14 cellular contexts compared by ENCODE assay signal in genomic region chr9:121371495-121371911, GRCh38. TPM values are rescaled to one million over a fixed set of nuclear protein-coding genes. Genes with fewer than 3 reads are reported as not detected.
A peak's percentile ranks its signal among the peaks of the same experiment; 100 is the strongest.
DNase-seq lines count a peak whose midpoint lies in the region; ATAC-seq, FAIRE-seq and TF ChIP-seq lines count a peak whose summit lies in the region.
"Had no signal": no experiment of that assay in that cellular context is flagged by ENCODE, and none has a peak within 500 bp of the region (broad histone marks: within the 10 kb centered on the region; RNA-seq: fewer than 3 reads in every experiment).

No MANE protein-coding gene starts in this region.

- FAIRE-seq in HTR-8/SVneo (lab: Jason Lieb, UNC) = no peak

- H3K9me3 ChIP-seq in heart right ventricle (no peaks in the 10 kb centered on the region), neutrophil (no peaks in the 10 kb centered on the region), aorta (ENCODE audit: control insufficient read depth, low read length) (no peaks in the 10 kb centered on the region)
- H3K9me3 ChIP-seq: mucosa of descending colon, testis had no signal

- DNase-seq in heart right ventricle (no peak), Right ventricle myocardium inferior (ENCODE audit: missing footprints) (no peak), dorsolateral prefrontal cortex (no peak), aorta (no peak), HTR-8/SVneo (ENCODE audit: insufficient read length, low spot score) (no peak)
- DNase-seq: C1 segment of cervical spinal cord, glutamatergic neuron, mucosa of descending colon, NCI-H524, SW 1271 had no signal

- no peaks in the 10 kb centered on the region for H3K27me3 ChIP-seq in heart right ventricle
- no peaks in the 10 kb centered on the region for H3K27me3 ChIP-seq in dorsolateral prefrontal cortex
- no peaks in the 10 kb centered on the region for H3K27me3 ChIP-seq in neutrophil
- H3K27me3 ChIP-seq in aorta (ENCODE audit: control insufficient read depth in 1 of 2, insufficient read depth in 2 of 2, low read length in 1 of 2) = no peaks in the 10 kb centered on the region
- H3K27me3 ChIP-seq: testis had no signal

- ATAC-seq in heart right ventricle = no peak
- ATAC-seq in Right ventricle myocardium inferior = no peak
- ATAC-seq in aorta (ENCODE audit: low FRiP score) = no peak
- no peak for ATAC-seq in HG02970 (IDR thresholded peaks at IDR 0.05; ENCODE audit: low FRiP score, unreplicated experiment)
- ATAC-seq in GM21367 (IDR thresholded peaks at IDR 0.05; ENCODE audit: unreplicated experiment) = no peak
- ATAC-seq: mucosa of descending colon had no signal

- H3K4me3 ChIP-seq in heart right ventricle (no peak overlapping the region), dorsolateral prefrontal cortex (no peak overlapping the region), neutrophil (ENCODE audit: low read depth in 1 of 2, low read length in 1 of 2) (peak overlapping the region in 1 of 2 experiments; percentile 97), aorta (ENCODE audit: low read length in 2 of 2) (no peak overlapping the region)
- H3K4me3 ChIP-seq: mucosa of descending colon had no signal

- H3K36me3 ChIP-seq in heart right ventricle (peaks cover 0 to 12% (median 0%) of the 10 kb centered on the region in 9 donors), neutrophil (no peaks in the 10 kb centered on the region), aorta (ENCODE audit: control insufficient read depth in 1 of 2, insufficient read depth in 2 of 2, low read length in 1 of 2) (no peaks in the 10 kb centered on the region)

- no peak for TF ChIP-seq CTCF in heart right ventricle (IDR thresholded peaks at IDR 0.05)
- TF ChIP-seq CTCF in dorsolateral prefrontal cortex (IDR thresholded peaks at IDR 0.05 in 54 of 56, conservative IDR thresholded peaks at IDR 0.05 in 2 of 56; ENCODE audit: low read depth in 1 of 56, partially characterized antibody in 56 of 56) = no peak
- no peak for TF ChIP-seq CTCF in neutrophil (IDR thresholded peaks at IDR 0.05)

- intact Hi-C loops in heart right ventricle (cut with DNase I) (loop anchor here in 5 of 10 donors (2.0 to 10.0 kb wide), 7 partner anchors 21 to 94 kb away; no protein-coding TSS in a partner anchor), Right ventricle myocardium inferior (cut with DNase I) (loop anchor here (5.0 kb wide), 1 partner anchor 89 kb away; no protein-coding TSS in a partner anchor), dorsolateral prefrontal cortex (cut with DNase I) (loop anchor here (5.0 kb wide), 4 partner anchors 39 to 169 kb away; partner anchors contain the start of gene RAB14 (in 1 of the 2)), aorta (cut with DNase I) (loop anchor here (2.0 to 5.0 kb wide), 2 partner anchors 103 to 104 kb away; partner anchors contain the start of gene GSN (in 2 of the 2))

- H3K4me1 ChIP-seq in heart right ventricle (peaks cover 3 to 80% (median 66%) of the 10 kb centered on the region in 9 donors), neutrophil (ENCODE audit: control insufficient read depth in 1 of 2, insufficient read depth in 1 of 2, low read depth in 1 of 2, low read length in 1 of 2) (peaks cover 62 to 64% of the 10 kb centered on the region in 2 experiments), aorta (ENCODE audit: control insufficient read depth in 1 of 2, insufficient read depth in 2 of 2, low read length in 2 of 2) (peaks cover 0 to 6% of the 10 kb centered on the region in 2 donors)

- WGBS in heart right ventricle, 2 donors = 52 to 61% methylated on average over 4 of the region's 4 CpGs
- 59 to 61% methylated on average over 4 of the region's 4 CpGs for WGBS in aorta, 2 donors

- H3K27ac ChIP-seq in heart right ventricle (peak overlapping the region; percentile 16 to 99 (median 96)), dorsolateral prefrontal cortex (peak overlapping the region in 31 of 59 donors; percentile 1 to 97 (median 59)), neutrophil (peak overlapping the region; percentile 88), aorta (ENCODE audit: low read depth in 1 of 2, low read length in 2 of 2) (peak overlapping the region; percentile 46 to 59)

RNA-seq across cellular contexts. Expression of gene STOM, which starts 1.5 kb away (rescaled TPM):
- total RNA-seq in heart right ventricle (100 to 1,000 TPM; 104 to 389 (median 181) TPM), Right ventricle myocardium inferior (194 TPM), dorsolateral prefrontal cortex (100 to 1,000 TPM in 87 of 120 experiments, 10 to 100 TPM in 33; 58.0 to 261 (median 119) TPM), aorta (100 to 1,000 TPM; 375 to 384 TPM)
- polyA plus RNA-seq in heart right ventricle (100 to 1,000 TPM; 146 to 203 TPM), aorta (100 to 1,000 TPM in 1 of 2 donors, 10 to 100 TPM in 1; 80.0 to 115 TPM)
